ENCODE assay signal across 10 cellular contexts in genomic region chr19:42059196-42059595, GRCh38. TPM values are rescaled to one million over a fixed set of nuclear protein-coding genes. Genes with fewer than 3 reads are reported as not detected.
"Had no signal": no experiment of that assay in that cellular context is flagged by ENCODE, and none has a peak within 500 bp of the region (broad histone marks: within the 10 kb centered on the region; RNA-seq: fewer than 3 reads in every experiment).

No MANE protein-coding gene starts in this region.

- H3K4me1 Mint-ChIP-seq: GM23338, H9 had no signal

- H3K9me3 ChIP-seq: HAP-1 had no signal

- FAIRE-seq: H1, H54 had no signal

- H3K4me1 ChIP-seq: HAP-1 had no signal

- H3K27ac ChIP-seq: GM23248 had no signal

- H3K27ac Mint-ChIP-seq: GM23338, HFFc6 had no signal

- H2AFZ ChIP-seq: GM23248, GM23338 had no signal

- H3K4me2 ChIP-seq: GM23338 had no signal

- H3K4me3 Mint-ChIP-seq: GM23338, H9, HFFc6 had no signal

- H3K9me3 Mint-ChIP-seq: GM23338, H9, HFFc6 had no signal

- H3K36me3 ChIP-seq: HAP-1 had no signal

- H3K4me3 ChIP-seq: GM23248, GM23338, HAP-1 had no signal

- DNase-seq: GM23248, GOT3, H7, H9, HCEC 1CT, HFFc6 had no signal

- H3K9ac ChIP-seq: GM23248 had no signal

RNA-seq across cellular contexts. Expression of gene GRIK5, which starts 10.8 kb away (rescaled TPM):
- total RNA-seq: GM23248 had no signal
- polyA plus RNA-seq: GM23248 had no signal
